ENCODE assay signal across 18 cellular contexts in genomic region chr3:44825264-44825925, GRCh38. TPM values are rescaled to one million over a fixed set of nuclear protein-coding genes. Genes with fewer than 3 reads are reported as not detected.
DNase-seq lines count a peak whose midpoint lies in the region; TF ChIP-seq lines count a peak whose summit lies in the region.
"Had no signal": no experiment of that assay in that cellular context is flagged by ENCODE, and none has a peak within 500 bp of the region (broad histone marks: within the 10 kb centered on the region; RNA-seq: fewer than 3 reads in every experiment).

No MANE protein-coding gene starts in this region.

- in situ Hi-C loops in GM13976 (cut with MboI; ENCODE audit: low sequenced_read_pairs, unreplicated experiment), result no loop called here

- no peaks in the 10 kb centered on the region for H3K27me3 ChIP-seq in smooth muscle cell (ENCODE audit: low read depth)
- H3K27me3 ChIP-seq: transverse colon had no signal

- TF ChIP-seq CTCF in GM13976 (IDR thresholded peaks at IDR 0.05; ENCODE audit: borderline replicate concordance, control extremely low read depth, extremely low read depth, insufficient read depth, missing control alignments) (no peak), smooth muscle cell (IDR thresholded peaks at IDR 0.05; ENCODE audit: borderline replicate concordance, insufficient read depth, poor library complexity, severe bottlenecking) (no peak)

- DNase-seq in GM13976 (ENCODE audit: low spot score) (peak; percentile 43), RKO (ENCODE audit: low spot score) (peak; percentile 36), fibroblast of peridontal ligament (ENCODE audit: extremely low read depth) (peak; percentile 30), smooth muscle cell (lab: John Stamatoyannopoulos, UW; ENCODE audit: unreplicated experiment) (no peak), cerebellum (ENCODE audit: low spot score) (no peak), GDM1 (lab: John Stamatoyannopoulos, UW) (no peak), HuH-7.5 (ENCODE audit: low spot score) (no peak)
- DNase-seq: activated CD8-positive, alpha-beta T cell treated with anti-CD3 and anti-CD28 coated beads for 36 hours; activated naive CD4-positive, alpha-beta T cell treated with anti-CD3 and anti-CD28 coated beads for 36 hours; left colon; NCI-H1417; NCI-H526 treated with DMSO at 0.1 percent for 48 hours; RPMI8226; T-helper 9 cell; transverse colon had no signal

- H3K4me2 ChIP-seq in smooth muscle cell, result no peak overlapping the region

- H3K79me2 ChIP-seq in smooth muscle cell (ENCODE audit: low read depth), result no peaks in the 10 kb centered on the region

- H3K36me3 ChIP-seq in smooth muscle cell (ENCODE audit: low read depth), result no peaks in the 10 kb centered on the region
- H3K36me3 ChIP-seq: transverse colon had no signal

- no peak overlapping the region for H2AFZ ChIP-seq in smooth muscle cell (ENCODE audit: low read depth)

- no peaks in the 10 kb centered on the region for H3K9me3 ChIP-seq in smooth muscle cell (replicated peaks; ENCODE audit: low read depth)
- H3K9me3 ChIP-seq: transverse colon had no signal

- H3K4me3 ChIP-seq in smooth muscle cell, result no peak overlapping the region
- H3K4me3 ChIP-seq: skin epidermis, transverse colon had no signal

- peak overlapping the region; percentile 54 for H3K27ac ChIP-seq in smooth muscle cell (ENCODE audit: low read depth)
- H3K27ac ChIP-seq: skin epidermis, transverse colon had no signal

- no peaks in the 10 kb centered on the region for H3K4me1 ChIP-seq in smooth muscle cell (ENCODE audit: low read depth)
- H3K4me1 ChIP-seq: transverse colon had no signal

- no peak overlapping the region for H3K9ac ChIP-seq in smooth muscle cell (ENCODE audit: low read depth)

- H3F3A ChIP-seq in smooth muscle cell (ENCODE audit: low read depth), result no peaks in the 10 kb centered on the region

- 63% methylated on average over 2 of the region's 2 CpGs for WGBS in smooth muscle cell (ENCODE audit: low lambda C conversion rate)

- H4K20me1 ChIP-seq in smooth muscle cell (ENCODE audit: low read depth), result no peaks in the 10 kb centered on the region

RNA-seq across cellular contexts. Expression of gene TMEM42, which starts 36.3 kb away (rescaled TPM):
- total RNA-seq in smooth muscle cell (15.9 and 19.3 TPM in 2 replicates), cerebellum (4.9 TPM)
- polyA plus RNA-seq in smooth muscle cell, result 24.8 and 33.6 TPM in 2 replicates

RNA-seq across cellular contexts. Expression of gene TGM4, which starts 49.0 kb away (rescaled TPM):
- total RNA-seq in smooth muscle cell (not detected in 2 replicates), cerebellum (not detected)
- not detected in 2 replicates for polyA plus RNA-seq in smooth muscle cell
- total RNA-seq: activated CD8-positive, alpha-beta T cell treated with anti-CD3 and anti-CD28 coated beads for 36 hours; activated naive CD4-positive, alpha-beta T cell treated with anti-CD3 and anti-CD28 coated beads for 36 hours; H4; HT-29; left colon; transverse colon had no signal

Comparison
In these comparisons a context has a peak if more than half of its experiments do, and no peak if none do; other contexts are left out.
1. DNase-seq: peak in GM13976 (single experiment), RKO (single experiment) and fibroblast of peridontal ligament (single experiment); none in smooth muscle cell (single experiment), cerebellum (single experiment), GDM1 (single experiment) and HuH-7.5 (single experiment).